Comparison of ENCODE assay signal across 11 cellular contexts in the genomic region with DNA sequence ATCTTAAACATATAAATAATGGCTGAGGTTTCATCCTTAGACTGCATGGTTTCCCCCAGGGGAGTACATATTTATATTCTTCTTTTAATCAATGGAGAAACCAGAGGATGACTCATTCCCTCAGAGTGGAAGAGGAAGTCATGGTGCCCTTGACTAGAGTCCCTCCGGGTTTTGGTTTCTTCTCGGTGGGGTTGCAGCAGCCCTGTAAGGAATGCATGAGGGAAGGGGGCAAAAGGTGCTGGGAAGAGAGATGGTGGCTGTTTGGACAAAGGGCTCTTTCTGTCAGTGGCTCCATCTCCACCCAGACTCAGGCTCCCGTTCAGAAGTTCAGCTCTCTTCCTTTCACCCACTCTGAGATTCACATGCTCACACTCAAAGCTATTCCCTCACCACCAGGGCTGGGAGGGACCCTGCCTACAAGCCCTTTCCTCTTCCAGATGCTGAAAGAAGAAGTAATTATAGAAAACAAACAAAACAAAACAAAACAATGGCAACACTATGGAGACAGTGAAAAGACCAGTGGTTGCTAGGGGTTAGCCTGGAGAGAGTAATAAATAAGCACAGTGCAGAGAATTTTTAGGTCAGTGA.
DNase-seq lines count a peak whose midpoint lies in the region; ATAC-seq lines count a peak whose summit lies in the region.
"Had no signal": no experiment of that assay in that cellular context is flagged by ENCODE, and none has a peak within 500 bp of the region (broad histone marks: within the 10 kb centered on the region; RNA-seq: fewer than 3 reads in every experiment).

No MANE protein-coding gene starts in this region.

- H3K4me1 Mint-ChIP-seq in activated CD4-positive, alpha-beta T cell treated with anti-CD3 and anti-CD28 coated beads for 36 hours: peaks cover 45% of the 10 kb centered on the region
- peaks cover 36% of the 10 kb centered on the region for H3K4me1 Mint-ChIP-seq in activated CD8-positive, alpha-beta T cell treated with anti-CD3 and anti-CD28 coated beads, Interleukin-2, amount 10 ng/mL, durations not matched to agents 7 days and 5 days (ENCODE audit: low read depth)

- H3K27ac Mint-ChIP-seq in activated CD4-positive, alpha-beta T cell treated with anti-CD3 and anti-CD28 coated beads for 36 hours: no peak overlapping the region
- no peak overlapping the region for H3K27ac Mint-ChIP-seq in activated CD8-positive, alpha-beta T cell treated with anti-CD3 and anti-CD28 coated beads, Interleukin-2, amount 10 ng/mL, durations not matched to agents 7 days and 5 days

- POLR2A ChIA-PET in activated CD4-positive, alpha-beta T cell treated with anti-CD3 and anti-CD28 coated beads for 36 hours (lab: Charles Lee): no interaction called here
- POLR2A ChIA-PET in activated CD8-positive, alpha-beta T cell treated with anti-CD3 and anti-CD28 coated beads, Interleukin-2, amount 10 ng/mL, durations not matched to agents 7 days and 5 days (lab: Charles Lee): no interaction called here

- no peak overlapping the region for H3K4me3 Mint-ChIP-seq in activated CD4-positive, alpha-beta T cell treated with anti-CD3 and anti-CD28 coated beads for 36 hours
- no peak overlapping the region for H3K4me3 Mint-ChIP-seq in activated CD8-positive, alpha-beta T cell treated with anti-CD3 and anti-CD28 coated beads, Interleukin-2, amount 10 ng/mL, durations not matched to agents 7 days and 5 days

- no peak for DNase-seq in activated CD4-positive, alpha-beta T cell treated with anti-CD3 and anti-CD28 coated beads for 36 hours
- DNase-seq in activated CD4-positive, alpha-beta T cell treated with anti-CD3 and anti-CD28 coated beads, Interleukin-2, amount 50 U/mL, for 4 hours: no peak
- DNase-seq in activated CD8-positive, alpha-beta T cell treated with anti-CD3 and anti-CD28 coated beads, Interleukin-2, amount 10 ng/mL, durations not matched to agents 7 days and 5 days: no peak
- DNase-seq in skeletal muscle cell (ENCODE audit: low read depth): peak; percentile 40
- DNase-seq in activated CD4-positive, CD25-positive, alpha-beta regulatory T cell (lab: John Stamatoyannopoulos, UW): no peak
- DNase-seq: cerebellar nuclear complex, NCI-H2227 treated with DMSO at 0.1 percent for 48 hours had no signal

- peak; percentile 15 for ATAC-seq in activated CD4-positive, alpha-beta T cell treated with anti-CD3 and anti-CD28 coated beads for 36 hours
- peak; percentile 22 for ATAC-seq in HG03378 (IDR thresholded peaks at IDR 0.05; ENCODE audit: unreplicated experiment)
- peak; percentile 39 for ATAC-seq in activated CD8-positive, alpha-beta T cell treated with anti-CD3 and anti-CD28 coated beads, Interleukin-2, amount 10 ng/mL, durations not matched to agents 7 days and 5 days
- no peak for ATAC-seq in HG03135 (IDR thresholded peaks at IDR 0.05; ENCODE audit: unreplicated experiment)
- ATAC-seq in GM21526 (IDR thresholded peaks at IDR 0.05; ENCODE audit: low FRiP score, unreplicated experiment): no peak
- ATAC-seq: activated CD4-positive, CD25-positive, alpha-beta regulatory T cell treated with anti-CD3 and anti-CD28 coated beads, Interleukin-2, amount 50 U/mL, for 24 hours had no signal

- intact Hi-C loops in activated CD4-positive, alpha-beta T cell treated with anti-CD3 and anti-CD28 coated beads for 36 hours (cut with DNase I, micrococcal nuclease): loop anchor here (2.0 to 5.0 kb wide), 8 partner anchors 57 to 1858 kb away; partner anchors contain the start of gene CLINT1 (in 1 of the 2)

- CTCF ChIA-PET in activated CD4-positive, alpha-beta T cell treated with anti-CD3 and anti-CD28 coated beads for 36 hours (lab: Charles Lee): interaction anchor here (0.5 kb wide), 1 partner anchor 1588 kb away, joined by 3 read pairs; no protein-coding TSS in a partner anchor
- CTCF ChIA-PET in activated CD8-positive, alpha-beta T cell treated with anti-CD3 and anti-CD28 coated beads, Interleukin-2, amount 10 ng/mL, durations not matched to agents 7 days and 5 days (lab: Charles Lee): no interaction called here

- H3K36me3 Mint-ChIP-seq in activated CD4-positive, alpha-beta T cell treated with anti-CD3 and anti-CD28 coated beads for 36 hours (ENCODE audit: low read depth): no peaks in the 10 kb centered on the region
- H3K36me3 Mint-ChIP-seq in activated CD8-positive, alpha-beta T cell treated with anti-CD3 and anti-CD28 coated beads, Interleukin-2, amount 10 ng/mL, durations not matched to agents 7 days and 5 days (ENCODE audit: low read depth): no peaks in the 10 kb centered on the region

- no peak overlapping the region for H3K4me3 ChIP-seq in skeletal muscle cell (ENCODE audit: low read depth, low read length)

- H3K27me3 Mint-ChIP-seq in activated CD4-positive, alpha-beta T cell treated with anti-CD3 and anti-CD28 coated beads for 36 hours: peaks cover 18% of the 10 kb centered on the region
- peaks cover 25% of the 10 kb centered on the region for H3K27me3 Mint-ChIP-seq in activated CD8-positive, alpha-beta T cell treated with anti-CD3 and anti-CD28 coated beads, Interleukin-2, amount 10 ng/mL, durations not matched to agents 7 days and 5 days (ENCODE audit: low read depth)

- H3K9me3 Mint-ChIP-seq in activated CD4-positive, alpha-beta T cell treated with anti-CD3 and anti-CD28 coated beads for 36 hours (ENCODE audit: low read depth): no peaks in the 10 kb centered on the region
- no peaks in the 10 kb centered on the region for H3K9me3 Mint-ChIP-seq in activated CD8-positive, alpha-beta T cell treated with anti-CD3 and anti-CD28 coated beads, Interleukin-2, amount 10 ng/mL, durations not matched to agents 7 days and 5 days (ENCODE audit: insufficient read depth)

Comparison
In these comparisons a context has a peak if more than half of its experiments do, and no peak if none do; other contexts are left out.
1. ATAC-seq: peak in activated CD4-positive, alpha-beta T cell treated with anti-CD3 and anti-CD28 coated beads for 36 hours (single experiment), HG03378 (single experiment) and activated CD8-positive, alpha-beta T cell treated with anti-CD3 and anti-CD28 coated beads, Interleukin-2, amount 10 ng/mL, durations not matched to agents 7 days and 5 days (single experiment); none in HG03135 (single experiment) and GM21526 (single experiment).